11 cellular contexts compared by ENCODE assay signal in genomic region chr2:3594493-3595281, GRCh38. TPM values are rescaled to one million over a fixed set of nuclear protein-coding genes. Genes with fewer than 3 reads are reported as not detected.
DNase-seq lines count a peak whose midpoint lies in the region; ATAC-seq and TF ChIP-seq lines count a peak whose summit lies in the region.
"Had no signal": no experiment of that assay in that cellular context is flagged by ENCODE, and none has a peak within 500 bp of the region (broad histone marks: within the 10 kb centered on the region; RNA-seq: fewer than 3 reads in every experiment).

COLEC11 (plus strand) TSS chr2:3595112; CDS start chr2:3604341, 9,229 bp downstream.

- peak within 1 kb of the TSS; percentile 44; the same call in 1 of the 2 replicates for H2AFZ ChIP-seq in SK-N-SH (ENCODE audit: low read depth)

- peak within 1 kb of the TSS; percentile 12 for H3K27ac Mint-ChIP-seq in type B pancreatic cell

- no peaks in the 10 kb centered on the region for H3K27me3 ChIP-seq in SK-N-SH (ENCODE audit: insufficient read depth)

- ATAC-seq in HG02678 (IDR thresholded peaks at IDR 0.05; ENCODE audit: unreplicated experiment) (no peak), HG03378 (IDR thresholded peaks at IDR 0.05; ENCODE audit: unreplicated experiment) (no peak)

- TF ChIP-seq EP300 in SK-N-SH (IDR thresholded peaks at IDR 0.05; ENCODE audit: borderline replicate concordance in 1 of 2, low read depth in 1 of 2, low read length in 1 of 2): no peak; a peak in 2 of 4 replicates

- no peaks in the 10 kb centered on the region for H3K36me3 ChIP-seq in SK-N-SH (replicated peaks in 1 of 2; ENCODE audit: control insufficient read depth in 1 of 2, insufficient read depth in 2 of 2, low read length in 1 of 2)
- H3K36me3 ChIP-seq: stomach had no signal

- 38% methylated on average over 39 of the region's 40 CpGs for WGBS in SK-N-SH (ENCODE audit: low lambda C conversion rate)

- no peaks in the 10 kb centered on the region for H3K9me2 ChIP-seq in SK-N-SH

- H3K27me3 Mint-ChIP-seq in type B pancreatic cell: peaks cover 9% of the 10 kb centered on the region

- H3K4me3 ChIP-seq in SK-N-SH (ENCODE audit: low read depth in 2 of 2, low read length in 1 of 2) (peak within 1 kb of the TSS; percentile 30 to 38; a peak in 3 of 4 replicates), epithelial cell of esophagus (ENCODE audit: low read length) (no peak within 1 kb of the TSS)
- H3K4me3 ChIP-seq: lung had no signal

- peak within 1 kb of the TSS; percentile 62 for H3K4me2 ChIP-seq in SK-N-SH

- H3K36me3 Mint-ChIP-seq in type B pancreatic cell: peaks cover 7% of the 10 kb centered on the region

- peaks cover 9% of the 10 kb centered on the region for H3K4me1 Mint-ChIP-seq in type B pancreatic cell (ENCODE audit: unreplicated experiment)

- peak; percentile 47 for TF ChIP-seq RAD21 in SK-N-SH (IDR thresholded peaks at IDR 0.05; ENCODE audit: low read length)

- H3K9me3 Mint-ChIP-seq in type B pancreatic cell: no peaks in the 10 kb centered on the region

- peak; percentile 38 for TF ChIP-seq CTCF in SK-N-SH (IDR thresholded peaks at IDR 0.05)
- peak; percentile 11 for TF ChIP-seq CTCF in epithelial cell of esophagus (IDR thresholded peaks at IDR 0.05; ENCODE audit: insufficient read depth, low read depth, low read length, missing control alignments)
- no peak for TF ChIP-seq CTCF in type B pancreatic cell (conservative IDR thresholded peaks at IDR 0.05)

- peak within 1 kb of the TSS; percentile 8; the same call in 1 of the 2 replicates for H3K9ac ChIP-seq in SK-N-SH

- no peak within 1 kb of the TSS for H3K4me3 Mint-ChIP-seq in type B pancreatic cell

- H4K20me1 ChIP-seq in SK-N-SH (ENCODE audit: insufficient read depth): no peaks in the 10 kb centered on the region

- CTCF ChIA-PET in SK-N-SH (lab: Yijun Ruan, JAX): interaction anchor here (0.6 to 5.1 kb wide), 13 partner anchors 8 to 614 kb away, joined by 3 to 43 read pairs (median 6); no protein-coding TSS in a partner anchor

- no peaks in the 10 kb centered on the region for H3K9me3 ChIP-seq in SK-N-SH
- H3K9me3 ChIP-seq: stomach had no signal

- DNase-seq in SK-N-SH (peak; percentile 96), epithelial cell of esophagus (ENCODE audit: low read depth) (peak; percentile 15), lung microvascular endothelial cell (ENCODE audit: low read depth in 2 of 2) (peak; percentile 52 to 70), type B pancreatic cell (ENCODE audit: extremely low spot score, unreplicated experiment) (no peak), NCI-H82 (lab: John Stamatoyannopoulos, UW) (no peak)
- DNase-seq: GF-D8, stomach had no signal

- peaks cover 4% of the 10 kb centered on the region for H3F3A ChIP-seq in SK-N-SH (replicated peaks; ENCODE audit: insufficient read depth)

- no peaks in the 10 kb centered on the region for H3K79me2 ChIP-seq in SK-N-SH (ENCODE audit: insufficient read depth)

- H3K27ac ChIP-seq in SK-N-SH (ENCODE audit: low read depth in 2 of 2, low read length in 1 of 2): peak within 1 kb of the TSS; percentile 20 to 99; a peak in 3 of 4 replicates
- H3K27ac ChIP-seq: stomach had no signal

- H3K4me1 ChIP-seq in SK-N-SH (ENCODE audit: control insufficient read depth in 1 of 2, insufficient read depth in 2 of 2, low read depth in 1 of 2, low read length in 1 of 2): peaks cover 0 to 39% of the 10 kb centered on the region in 2 experiments; a peak in 2 of 4 replicates

- POLR2A ChIA-PET in SK-N-SH (lab: Yijun Ruan, JAX): interaction anchor here (0.5 to 4.0 kb wide), 12 partner anchors 10 to 1534 kb away, joined by 3 to 52 read pairs (median 6); partner anchors contain the start of gene RNASEH1

TF ChIP-seq in SK-N-SH, 30 proteins besides CTCF, POLR2A, EP300 and RAD21:
- TF ChIP-seq RCOR1 (IDR thresholded peaks at IDR 0.05; ENCODE audit: low read length): peak; percentile 26; the same call in 1 of the 2 replicates
- peak; percentile 39; the same call in 1 of the 2 replicates for TF ChIP-seq TAF1 (IDR thresholded peaks at IDR 0.05; ENCODE audit: borderline replicate concordance, low read depth, low read length)
- TF ChIP-seq NRF1 (IDR thresholded peaks at IDR 0.05; ENCODE audit: low read depth, low read length): no peak
- TF ChIP-seq FOXJ3 (CRISPR knock-in tag; IDR thresholded peaks at IDR 0.05): peak; percentile 67; the same call in 1 of the 2 replicates
- TF ChIP-seq MXI1 (IDR thresholded peaks at IDR 0.05; ENCODE audit: low read depth, low read length): peak; percentile 80; the same call in 1 of the 2 replicates
- TF ChIP-seq REST (IDR thresholded peaks at IDR 0.05; ENCODE audit: low read depth, low read length): 0 out of 2 replicates have a peak, but pooled peaks have one; percentile 11
- TF ChIP-seq TCF12 (IDR thresholded peaks at IDR 0.05): no peak
- peak; percentile 90 for TF ChIP-seq GATA2 (CRISPR knock-in tag; IDR thresholded peaks at IDR 0.05)
- TF ChIP-seq MAX (IDR thresholded peaks at IDR 0.05; ENCODE audit: low read depth): peak; percentile 42; the same call in 1 of the 2 replicates
- TF ChIP-seq SMC3 (IDR thresholded peaks at IDR 0.05; ENCODE audit: low read depth, low read length): peak; percentile 39; the same call in 1 of the 2 replicates
- peak; percentile 29 for TF ChIP-seq CHD2 (IDR thresholded peaks at IDR 0.05; ENCODE audit: low read length, partially characterized antibody)

RNA-seq across cellular contexts. Expression of gene COLEC11, which starts in this region (rescaled TPM):
- polyA plus RNA-seq in SK-N-SH (2012; rRNA removed): 8.7 and 15.2 TPM in 2 replicates
- 11.5 and 22.9 TPM in 2 replicates for polyA plus RNA-seq in SK-N-SH (2012; cell fraction: cytosol; rRNA removed)
- polyA plus RNA-seq in SK-N-SH (2012; cell fraction: nucleus; rRNA removed): 4.4 and 8.8 TPM in 2 replicates
- under 0.01 and 0.40 TPM in 2 replicates for total RNA-seq in lung microvascular endothelial cell
- total RNA-seq in type B pancreatic cell (ENCODE audit: low replicate concordance): 0.33 and 0.63 TPM in 2 replicates
- total RNA-seq: SK-MEL-5 had no signal

Comparison
In these comparisons a context has a peak if more than half of its experiments do, and no peak if none do; other contexts are left out.
1. Peak in DNase-seq in lung microvascular endothelial cell; RNA of the gene not detected or under 1 TPM.
2. DNase-seq: peak in SK-N-SH (single experiment) and epithelial cell of esophagus (single experiment); none in type B pancreatic cell (single experiment) and NCI-H82 (single experiment).